ENCODE assay signal across 24 cellular contexts in genomic region chr5:125499969-125500368, GRCh38.
DNase-seq lines count a peak whose midpoint lies in the region; ATAC-seq, FAIRE-seq and TF ChIP-seq lines count a peak whose summit lies in the region.
"Had no signal": no experiment of that assay in that cellular context is flagged by ENCODE, and none has a peak within 500 bp of the region (broad histone marks: within the 10 kb centered on the region; RNA-seq: fewer than 3 reads in every experiment).

No MANE protein-coding gene starts in this region.

- no peaks in the 10 kb centered on the region for H3K4me1 ChIP-seq in upper lobe of right lung
- H3K4me1 ChIP-seq: heart left ventricle, left ventricle myocardium inferior, vagina had no signal

- in situ Hi-C loops in SK-MEL-5 (cut with HindIII; ENCODE audit: low pct_unique_long_range_greater_than_20kb, low sequenced_read_pairs), result no loop called here

- no peak overlapping the region for H3K4me3 ChIP-seq in upper lobe of right lung
- H3K4me3 ChIP-seq: heart left ventricle, left ventricle myocardium inferior, vagina had no signal

- H3K9me3 Mint-ChIP-seq in neural crest cell (peaks cover 1% of the 10 kb centered on the region), natural killer cell (no peaks in the 10 kb centered on the region)
- H3K9me3 Mint-ChIP-seq in stimulated activated effector memory CD8-positive, alpha-beta T cell treated with anti-CD3 and anti-CD28 coated beads, Interleukin-12 subunit alpha, Interleukin-12 subunit beta, amount 100 ng/mL, for 72 hours, result peaks cover 12% of the 10 kb centered on the region
- H3K9me3 Mint-ChIP-seq: HFFc6 had no signal

- FAIRE-seq in HTR-8/SVneo (lab: Jason Lieb, UNC), result no peak
- FAIRE-seq: colon had no signal

- H3K4me1 Mint-ChIP-seq in neural crest cell (peaks cover 27% of the 10 kb centered on the region), natural killer cell (no peaks in the 10 kb centered on the region)
- H3K4me1 Mint-ChIP-seq in stimulated activated effector memory CD8-positive, alpha-beta T cell treated with anti-CD3 and anti-CD28 coated beads, Interleukin-12 subunit alpha, Interleukin-12 subunit beta, amount 100 ng/mL, for 72 hours, result no peaks in the 10 kb centered on the region
- H3K4me1 Mint-ChIP-seq: activated naive CD8-positive, alpha-beta T cell treated with anti-CD3 and anti-CD28 coated beads, Interleukin-2, amount 10 ng/mL, durations not matched to agents 7 days and 5 days had no signal

- no peak for ATAC-seq in natural killer cell
- no peak for ATAC-seq in stimulated activated effector memory CD8-positive, alpha-beta T cell treated with anti-CD3 and anti-CD28 coated beads, Interleukin-12 subunit alpha, Interleukin-12 subunit beta, amount 100 ng/mL, for 72 hours
- no peak for ATAC-seq in upper lobe of right lung
- ATAC-seq: heart left ventricle had no signal

- H3K27ac ChIP-seq in upper lobe of right lung, result no peak overlapping the region
- H3K27ac ChIP-seq: heart left ventricle, left ventricle myocardium inferior, vagina had no signal

- peak overlapping the region; percentile 10 for H3K27ac Mint-ChIP-seq in neural crest cell (ENCODE audit: unreplicated experiment)
- H3K27ac Mint-ChIP-seq in natural killer cell, result no peak overlapping the region
- no peak overlapping the region for H3K27ac Mint-ChIP-seq in stimulated activated effector memory CD8-positive, alpha-beta T cell treated with anti-CD3 and anti-CD28 coated beads, Interleukin-12 subunit alpha, Interleukin-12 subunit beta, amount 100 ng/mL, for 72 hours
- H3K27ac Mint-ChIP-seq: activated naive CD8-positive, alpha-beta T cell treated with anti-CD3 and anti-CD28 coated beads, Interleukin-2, amount 10 ng/mL, durations not matched to agents 7 days and 5 days; HFFc6 had no signal

- H3K4me3 Mint-ChIP-seq in neural crest cell (no peak overlapping the region), natural killer cell (no peak overlapping the region)
- no peak overlapping the region for H3K4me3 Mint-ChIP-seq in stimulated activated effector memory CD8-positive, alpha-beta T cell treated with anti-CD3 and anti-CD28 coated beads, Interleukin-12 subunit alpha, Interleukin-12 subunit beta, amount 100 ng/mL, for 72 hours
- H3K4me3 Mint-ChIP-seq: activated naive CD8-positive, alpha-beta T cell treated with anti-CD3 and anti-CD28 coated beads, Interleukin-2, amount 10 ng/mL, durations not matched to agents 7 days and 5 days; HFFc6 had no signal

- DNase-seq in COR-L47 (lab: John Stamatoyannopoulos, UW), result peak; percentile 38
- peak; percentile 40 for DNase-seq in NCI-H2029 (lab: John Stamatoyannopoulos, UW)
- DNase-seq in SK-MEL-5 (ENCODE audit: low read depth, low spot score), result peak; percentile 29
- no peak for DNase-seq in neural crest cell (ENCODE audit: low read depth, low spot score)
- no peak for DNase-seq in natural killer cell
- DNase-seq in HTR-8/SVneo (ENCODE audit: insufficient read length, low spot score), result no peak
- DNase-seq in stimulated activated effector memory CD8-positive, alpha-beta T cell treated with anti-CD3 and anti-CD28 coated beads, Interleukin-12 subunit alpha, Interleukin-12 subunit beta, amount 100 ng/mL, for 72 hours (ENCODE audit: low spot score in 2 of 2), result no peak
- DNase-seq in upper lobe of right lung, result no peak
- DNase-seq: ACHN; activated CD4-positive, alpha-beta T cell treated with anti-CD3 and anti-CD28 coated beads for 4 hours; activated naive CD8-positive, alpha-beta T cell treated with anti-CD3 and anti-CD28 coated beads, Interleukin-2, amount 10 ng/mL, durations not matched to agents 7 days and 5 days; GF-D8; heart left ventricle; HFFc6; IMR-90; left ventricle myocardium inferior; NCI-H2107; NCI-H510A treated with DMSO at 0.1 percent for 48 hours; OCI-M1; retina; Right ventricle myocardium superior; stimulated activated CD4-positive, alpha-beta T cell treated with anti-CD3 and anti-CD28 coated beads, Interleukin-12 subunit alpha, Interleukin-12 subunit beta, amount 100 ng/mL, for 4 hours had no signal

- TF ChIP-seq CTCF in neural crest cell (conservative IDR thresholded peaks at IDR 0.05) (no peak), natural killer cell (IDR thresholded peaks at IDR 0.05) (no peak), upper lobe of right lung (IDR thresholded peaks at IDR 0.05) (no peak)

- H3K36me3 Mint-ChIP-seq in neural crest cell (ENCODE audit: low read depth) (no peaks in the 10 kb centered on the region), natural killer cell (no peaks in the 10 kb centered on the region)
- no peaks in the 10 kb centered on the region for H3K36me3 Mint-ChIP-seq in stimulated activated effector memory CD8-positive, alpha-beta T cell treated with anti-CD3 and anti-CD28 coated beads, Interleukin-12 subunit alpha, Interleukin-12 subunit beta, amount 100 ng/mL, for 72 hours
- H3K36me3 Mint-ChIP-seq: activated naive CD8-positive, alpha-beta T cell treated with anti-CD3 and anti-CD28 coated beads, Interleukin-2, amount 10 ng/mL, durations not matched to agents 7 days and 5 days had no signal

- H3K27me3 Mint-ChIP-seq in neural crest cell (ENCODE audit: low read depth), result no peaks in the 10 kb centered on the region
- H3K27me3 Mint-ChIP-seq in natural killer cell (ENCODE audit: low read depth in 2 of 2), result no peaks in the 10 kb centered on the region
- H3K27me3 Mint-ChIP-seq: activated naive CD8-positive, alpha-beta T cell treated with anti-CD3 and anti-CD28 coated beads, Interleukin-2, amount 10 ng/mL, durations not matched to agents 7 days and 5 days had no signal

- intact Hi-C loops in natural killer cell (cut with micrococcal nuclease) (no loop called here), upper lobe of right lung (cut with DNase I) (no loop called here)

- no peaks in the 10 kb centered on the region for H3K36me3 ChIP-seq in upper lobe of right lung
- H3K36me3 ChIP-seq: heart left ventricle, left ventricle myocardium inferior, vagina had no signal

- H3K9me3 ChIP-seq in upper lobe of right lung, result no peaks in the 10 kb centered on the region
- H3K9me3 ChIP-seq: heart left ventricle, left ventricle myocardium inferior, vagina had no signal

- H3K27me3 ChIP-seq in upper lobe of right lung, result no peaks in the 10 kb centered on the region
- H3K27me3 ChIP-seq: heart left ventricle, vagina had no signal

Comparison
In these comparisons a context has a peak if more than half of its experiments do, and no peak if none do; other contexts are left out.
1. DNase-seq: peak in COR-L47 (single experiment), NCI-H2029 (single experiment) and SK-MEL-5 (single experiment); none in neural crest cell (single experiment), natural killer cell (single experiment), HTR-8/SVneo (single experiment), stimulated activated effector memory CD8-positive, alpha-beta T cell treated with anti-CD3 and anti-CD28 coated beads, Interleukin-12 subunit alpha, Interleukin-12 subunit beta, amount 100 ng/mL, for 72 hours (0 of 2) and upper lobe of right lung (single experiment).